In the genomic region with DNA sequence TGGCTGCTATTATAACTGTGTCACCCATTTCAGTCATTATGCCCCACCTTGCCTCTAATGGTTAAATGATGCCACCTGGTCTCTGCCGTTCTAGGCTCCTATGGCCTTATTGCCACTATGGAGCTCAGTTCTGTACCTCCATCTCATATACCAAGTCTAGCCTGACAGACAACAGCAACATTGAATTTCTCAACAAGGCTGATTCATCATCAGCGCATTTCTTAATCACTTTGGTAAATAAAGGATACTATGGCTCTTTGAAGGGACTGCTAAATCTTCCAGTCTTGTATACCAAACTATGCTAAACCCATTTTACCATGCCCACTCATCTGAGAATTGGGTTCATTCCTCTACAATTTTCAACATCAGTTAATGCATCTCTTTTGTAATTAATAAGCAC, we compare ENCODE assay signal across 18 cellular contexts.
A peak's percentile ranks its signal among the peaks of the same experiment; 100 is the strongest.
DNase-seq lines count a peak whose midpoint lies in the region; ATAC-seq, FAIRE-seq and TF ChIP-seq lines count a peak whose summit lies in the region.
"Had no signal": no experiment of that assay in that cellular context is flagged by ENCODE, and none has a peak within 500 bp of the region (broad histone marks: within the 10 kb centered on the region; RNA-seq: fewer than 3 reads in every experiment).

No MANE protein-coding gene starts in this region.

- H3K79me2 ChIP-seq in Loucy (ENCODE audit: insufficient read depth, low read length), result no peaks in the 10 kb centered on the region
- H3K79me2 ChIP-seq in smooth muscle cell (ENCODE audit: low read depth), result no peaks in the 10 kb centered on the region

- no peaks in the 10 kb centered on the region for H3K9me2 ChIP-seq in Loucy (replicated peaks; ENCODE audit: low read depth, low read length)

- H3K4me3 ChIP-seq in Loucy (ENCODE audit: low read length, poor library complexity, severe bottlenecking) (no peak overlapping the region), bronchial epithelial cell (ENCODE audit: low read depth, low read length) (no peak overlapping the region), smooth muscle cell (no peak overlapping the region)
- H3K4me3 ChIP-seq: HAP-1 had no signal

- H3K4me2 ChIP-seq in Loucy (ENCODE audit: low read depth, low read length, poor library complexity, severe bottlenecking) (no peak overlapping the region), smooth muscle cell (no peak overlapping the region)

- no peaks in the 10 kb centered on the region for H3K27me3 Mint-ChIP-seq in stimulated activated naive CD8-positive, alpha-beta T cell treated with anti-CD3 and anti-CD28 coated beads, Interleukin-15, amount 100 ng/mL, for 72 hours
- H3K27me3 Mint-ChIP-seq: CD4-positive, CD25-positive, alpha-beta regulatory T cell had no signal

- ATAC-seq in stimulated activated naive CD8-positive, alpha-beta T cell treated with anti-CD3 and anti-CD28 coated beads, Interleukin-15, amount 100 ng/mL, for 72 hours, result no peak
- ATAC-seq: CD8-positive, alpha-beta T cell had no signal

- no peak overlapping the region for H3K4me3 Mint-ChIP-seq in stimulated activated naive CD8-positive, alpha-beta T cell treated with anti-CD3 and anti-CD28 coated beads, Interleukin-15, amount 100 ng/mL, for 72 hours
- H3K4me3 Mint-ChIP-seq: CD4-positive, CD25-positive, alpha-beta regulatory T cell; CD8-positive, alpha-beta T cell; HFFc6 had no signal

- H3K27ac ChIP-seq in C4-2B, result no peak overlapping the region
- H3K27ac ChIP-seq in smooth muscle cell (ENCODE audit: low read depth), result no peak overlapping the region

- no peaks in the 10 kb centered on the region for H3K9me3 Mint-ChIP-seq in stimulated activated naive CD8-positive, alpha-beta T cell treated with anti-CD3 and anti-CD28 coated beads, Interleukin-15, amount 100 ng/mL, for 72 hours
- H3K9me3 Mint-ChIP-seq: CD8-positive, alpha-beta T cell had no signal

- H3F3A ChIP-seq in Loucy (ENCODE audit: low read depth), result no peaks in the 10 kb centered on the region
- H3F3A ChIP-seq in smooth muscle cell (ENCODE audit: low read depth), result no peaks in the 10 kb centered on the region

- no peaks in the 10 kb centered on the region for H3K9me3 ChIP-seq in Loucy (ENCODE audit: insufficient read depth, low read depth, low read length)
- no peaks in the 10 kb centered on the region for H3K9me3 ChIP-seq in smooth muscle cell (replicated peaks; ENCODE audit: low read depth)
- H3K9me3 ChIP-seq: Caco-2, HAP-1 had no signal

- no peak overlapping the region for H3K27ac Mint-ChIP-seq in stimulated activated naive CD8-positive, alpha-beta T cell treated with anti-CD3 and anti-CD28 coated beads, Interleukin-15, amount 100 ng/mL, for 72 hours
- H3K27ac Mint-ChIP-seq: CD4-positive, CD25-positive, alpha-beta regulatory T cell; CD8-positive, alpha-beta T cell; HFFc6 had no signal

- no peak overlapping the region for H2AFZ ChIP-seq in Loucy (ENCODE audit: low read length)
- no peak overlapping the region for H2AFZ ChIP-seq in smooth muscle cell (ENCODE audit: low read depth)

- H3K9ac ChIP-seq in Loucy (ENCODE audit: low read depth, low read length, poor library complexity, severe bottlenecking), result no peak overlapping the region
- no peak overlapping the region for H3K9ac ChIP-seq in smooth muscle cell (ENCODE audit: low read depth)

- FAIRE-seq in bronchial epithelial cell (lab: Jason Lieb, UNC), result peak; percentile 13
- FAIRE-seq: G401.6, GM12892, H54 had no signal

- H3K4me1 ChIP-seq in Loucy (ENCODE audit: insufficient read depth, low read length, poor library complexity, severe bottlenecking) (no peaks in the 10 kb centered on the region), smooth muscle cell (ENCODE audit: low read depth) (no peaks in the 10 kb centered on the region)
- H3K4me1 ChIP-seq: Caco-2, HAP-1 had no signal

- peak; percentile 10; the same call in 1 of the 2 replicates for TF ChIP-seq CTCF in C4-2B (conservative IDR thresholded peaks at IDR 0.05)
- 0 out of 2 replicates have a peak, but pooled peaks have one; percentile 22 for TF ChIP-seq CTCF in Loucy (conservative IDR thresholded peaks at IDR 0.05; ENCODE audit: low read length)
- no peak for TF ChIP-seq CTCF in bronchial epithelial cell (IDR thresholded peaks at IDR 0.05; ENCODE audit: insufficient read depth, low read length, severe bottlenecking)
- TF ChIP-seq CTCF in smooth muscle cell (IDR thresholded peaks at IDR 0.05; ENCODE audit: borderline replicate concordance, insufficient read depth, poor library complexity, severe bottlenecking), result no peak

- no peaks in the 10 kb centered on the region for H3K27me3 ChIP-seq in Loucy (ENCODE audit: insufficient read depth, low read length, poor library complexity, severe bottlenecking)
- H3K27me3 ChIP-seq in bronchial epithelial cell (ENCODE audit: control insufficient read depth, insufficient read depth, low read length), result no peaks in the 10 kb centered on the region
- H3K27me3 ChIP-seq in smooth muscle cell (ENCODE audit: low read depth), result no peaks in the 10 kb centered on the region

- WGBS in smooth muscle cell (ENCODE audit: low lambda C conversion rate), result 89% methylated on average over 2 of the region's 2 CpGs

- H3K4me1 Mint-ChIP-seq in stimulated activated naive CD8-positive, alpha-beta T cell treated with anti-CD3 and anti-CD28 coated beads, Interleukin-15, amount 100 ng/mL, for 72 hours, result no peaks in the 10 kb centered on the region
- H3K4me1 Mint-ChIP-seq: CD4-positive, CD25-positive, alpha-beta regulatory T cell had no signal

- H3K36me3 ChIP-seq in Loucy (ENCODE audit: insufficient read depth, low read length), result no peaks in the 10 kb centered on the region
- no peaks in the 10 kb centered on the region for H3K36me3 ChIP-seq in bronchial epithelial cell (ENCODE audit: control insufficient read depth, insufficient read depth, low read length)
- H3K36me3 ChIP-seq in smooth muscle cell (ENCODE audit: low read depth), result no peaks in the 10 kb centered on the region
- H3K36me3 ChIP-seq: HAP-1 had no signal

- H4K20me1 ChIP-seq in Loucy (ENCODE audit: insufficient read depth, low read length, poor library complexity, severe bottlenecking) (no peaks in the 10 kb centered on the region), smooth muscle cell (ENCODE audit: low read depth) (no peaks in the 10 kb centered on the region)

- DNase-seq in bronchial epithelial cell (ENCODE audit: low read depth), result peak; percentile 91
- no peak for DNase-seq in smooth muscle cell (lab: John Stamatoyannopoulos, UW; ENCODE audit: unreplicated experiment)
- no peak for DNase-seq in stimulated activated naive CD8-positive, alpha-beta T cell treated with anti-CD3 and anti-CD28 coated beads, Interleukin-15, amount 100 ng/mL, for 72 hours
- no peak for DNase-seq in occipital lobe (lab: John Stamatoyannopoulos, UW)
- DNase-seq: C1 segment of cervical spinal cord; Caco-2; CD4-positive, CD25-positive, alpha-beta regulatory T cell; CD8-positive, alpha-beta T cell; DMS153; DND-41; GOT3; HFFc6 had no signal

Comparison
In these comparisons a context has a peak if more than half of its experiments do, and no peak if none do; other contexts are left out.
1. CTCF ChIP-seq: peak in C4-2B (single experiment) and Loucy (single experiment); none in bronchial epithelial cell (single experiment) and smooth muscle cell (single experiment).